Comparison of ENCODE assay signal across 16 cellular contexts in the genomic region with DNA sequence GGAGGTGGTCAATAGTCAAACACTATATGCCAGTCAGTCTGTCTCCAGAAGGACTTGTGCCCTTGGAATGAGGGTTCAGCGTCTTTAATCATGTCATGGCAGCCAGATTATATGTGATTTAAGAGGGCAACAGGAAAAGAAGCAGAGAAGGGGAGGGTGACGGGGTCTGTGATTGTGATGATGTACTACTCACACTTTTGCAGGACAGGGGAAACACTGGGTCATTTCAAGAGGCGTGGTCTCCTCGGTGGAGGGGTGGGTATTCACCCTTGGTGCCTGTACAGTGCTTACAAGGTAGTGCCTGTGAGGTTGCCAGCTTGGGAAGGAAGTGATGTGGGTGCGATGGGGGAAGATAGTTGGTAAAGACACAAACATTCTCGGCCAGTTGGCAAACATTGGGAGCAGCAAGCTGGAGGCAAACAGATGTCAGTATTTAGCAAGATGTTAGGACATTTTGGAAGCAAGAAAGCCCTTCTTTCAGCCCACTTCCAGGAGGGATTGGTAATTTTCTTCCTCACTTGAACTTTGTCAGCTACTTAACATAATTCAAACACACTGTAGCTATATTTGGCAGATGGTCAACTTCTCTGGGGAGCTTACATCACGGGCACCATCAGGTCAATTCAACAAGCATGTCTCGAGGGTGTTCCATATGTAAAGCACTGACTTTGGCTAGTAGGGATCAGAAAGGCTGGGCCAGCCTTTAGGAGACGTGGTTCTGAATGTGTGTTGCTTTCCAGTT. TPM values are rescaled to one million over a fixed set of nuclear protein-coding genes. Genes with fewer than 3 reads are reported as not detected.
A peak's percentile ranks its signal among the peaks of the same experiment; 100 is the strongest.
DNase-seq lines count a peak whose midpoint lies in the region; ATAC-seq, FAIRE-seq and TF ChIP-seq lines count a peak whose summit lies in the region.
"Had no signal": no experiment of that assay in that cellular context is flagged by ENCODE, and none has a peak within 500 bp of the region (broad histone marks: within the 10 kb centered on the region; RNA-seq: fewer than 3 reads in every experiment).

No MANE protein-coding gene starts in this region.

- H3K27ac Mint-ChIP-seq in activated CD4-positive, alpha-beta T cell treated with anti-CD3 and anti-CD28 coated beads, Interleukin-2, amount 10 ng/mL, durations not matched to agents 24 days and 14 days, result no peak overlapping the region
- H3K27ac Mint-ChIP-seq: activated T-cell treated with anti-CD3 and anti-CD28 coated beads, Interleukin-2, amount 50 U/mL, for 24 hours; H9 had no signal

- H3K4me1 Mint-ChIP-seq in activated CD4-positive, alpha-beta T cell treated with anti-CD3 and anti-CD28 coated beads, Interleukin-2, amount 10 ng/mL, durations not matched to agents 24 days and 14 days, result no peaks in the 10 kb centered on the region

- no peak overlapping the region for H3K4me3 ChIP-seq in HEK293 (ENCODE audit: low read depth, low read length)
- H3K4me3 ChIP-seq: GM12878, SK-N-MC had no signal

- H3K9me3 Mint-ChIP-seq in activated CD4-positive, alpha-beta T cell treated with anti-CD3 and anti-CD28 coated beads, Interleukin-2, amount 10 ng/mL, durations not matched to agents 24 days and 14 days, result no peaks in the 10 kb centered on the region
- H3K9me3 Mint-ChIP-seq: activated T-cell treated with anti-CD3 and anti-CD28 coated beads, Interleukin-2, amount 50 U/mL, for 24 hours had no signal

- POLR2A ChIA-PET in HEK293 (lab: Yijun Ruan, JAX), result interaction anchor here (0.6 kb wide), 1 partner anchor 1222 kb away, joined by 3 read pairs; no protein-coding TSS in a partner anchor

- no peaks in the 10 kb centered on the region for H3K36me3 ChIP-seq in HEK293 (ENCODE audit: control insufficient read depth in 2 of 2, insufficient read depth in 1 of 2, low read length in 2 of 2)

- intact Hi-C loops in activated CD4-positive, alpha-beta T cell treated with anti-CD3 and anti-CD28 coated beads, Interleukin-2, amount 10 ng/mL, durations not matched to agents 24 days and 14 days (cut with micrococcal nuclease), result no loop called here

- H3K27ac ChIP-seq in HEK293 (ENCODE audit: extremely low read depth, low read depth, low read length), result no peak overlapping the region
- H3K27ac ChIP-seq: epithelial cell of prostate, SK-N-MC had no signal

- no peak for FAIRE-seq in RCC 7860 (lab: Jason Lieb, UNC)
- FAIRE-seq: GM12878, GM19239 had no signal

- TF ChIP-seq CTCF in HEK293 (tag by site-specific recombination; IDR thresholded peaks at IDR 0.05), result no peak

- H3K36me3 Mint-ChIP-seq in activated CD4-positive, alpha-beta T cell treated with anti-CD3 and anti-CD28 coated beads, Interleukin-2, amount 10 ng/mL, durations not matched to agents 24 days and 14 days (ENCODE audit: low read depth), result no peaks in the 10 kb centered on the region

- H3K4me3 Mint-ChIP-seq in activated CD4-positive, alpha-beta T cell treated with anti-CD3 and anti-CD28 coated beads, Interleukin-2, amount 10 ng/mL, durations not matched to agents 24 days and 14 days, result no peak overlapping the region
- H3K4me3 Mint-ChIP-seq: activated T-cell treated with anti-CD3 and anti-CD28 coated beads, Interleukin-2, amount 50 U/mL, for 24 hours; H9 had no signal

- no peaks in the 10 kb centered on the region for H3K9me3 ChIP-seq in HEK293 (ENCODE audit: control insufficient read depth, insufficient read depth, low read depth, low read length)

- H3K4me1 ChIP-seq in HEK293 (ENCODE audit: control insufficient read depth, insufficient read depth, low read length), result no peaks in the 10 kb centered on the region

- peaks cover 14% of the 10 kb centered on the region for H3K27me3 Mint-ChIP-seq in activated CD4-positive, alpha-beta T cell treated with anti-CD3 and anti-CD28 coated beads, Interleukin-2, amount 10 ng/mL, durations not matched to agents 24 days and 14 days

- DNase-seq in NCI-H82 treated with DMSO at 0.1 percent for 48 hours (lab: John Stamatoyannopoulos, UW; ENCODE audit: unreplicated experiment) (peak; percentile 82), fibroblast of the conjunctiva (ENCODE audit: low read depth) (peak; percentile 12), stromal cell of bone marrow (ENCODE audit: low read depth) (peak; percentile 21), RCC 7860 (ENCODE audit: low spot score) (no peak)
- no peak for DNase-seq in activated CD4-positive, alpha-beta T cell treated with anti-CD3 and anti-CD28 coated beads, Interleukin-2, amount 10 ng/mL, durations not matched to agents 24 days and 14 days
- DNase-seq: activated T-cell treated with anti-CD3 and anti-CD28 coated beads, Interleukin-2, amount 50 U/mL, for 24 hours; aorta; H9; NCI-H748 treated with DMSO at 0.1 percent for 48 hours; substantia nigra had no signal

- CTCF ChIA-PET in HEK293 (lab: Yijun Ruan, JAX), result interaction anchor here (0.5 to 1.6 kb wide), 4 partner anchors 17 to 180 kb away, joined by 3 to 8 read pairs (median 4); no protein-coding TSS in a partner anchor

- no peak for ATAC-seq in HG02588 (IDR thresholded peaks at IDR 0.05; ENCODE audit: unreplicated experiment)
- ATAC-seq: GM12878 had no signal

TF ChIP-seq in HEK293, 187 proteins besides CTCF, POLR2A, EP300 and RAD21:
- TF ChIP-seq SCRT2 (tag by site-specific recombination; IDR thresholded peaks at IDR 0.05) (0 out of 2 replicates have a peak, but pooled peaks have one; percentile 11), ZNF670 (tag by site-specific recombination; IDR thresholded peaks at IDR 0.05; ENCODE audit: low read depth) (no peak)

RNA-seq across cellular contexts. Expression of a gene that starts 30.2 kb away (rescaled TPM):
- total RNA-seq in activated CD4-positive, alpha-beta T cell treated with anti-CD3 and anti-CD28 coated beads, Interleukin-2, amount 10 ng/mL, durations not matched to agents 24 days and 14 days, result 0.66 and 0.72 TPM in 2 replicates

Comparison
In these comparisons a context has a peak if more than half of its experiments do, and no peak if none do; other contexts are left out.
1. DNase-seq: peak in NCI-H82 treated with DMSO at 0.1 percent for 48 hours (single experiment), fibroblast of the conjunctiva (single experiment) and stromal cell of bone marrow (single experiment); none in activated CD4-positive, alpha-beta T cell treated with anti-CD3 and anti-CD28 coated beads, Interleukin-2, amount 10 ng/mL, durations not matched to agents 24 days and 14 days (single experiment) and RCC 7860 (single experiment).